ENCODE assay signal across 1 cellular context in the genomic region with DNA sequence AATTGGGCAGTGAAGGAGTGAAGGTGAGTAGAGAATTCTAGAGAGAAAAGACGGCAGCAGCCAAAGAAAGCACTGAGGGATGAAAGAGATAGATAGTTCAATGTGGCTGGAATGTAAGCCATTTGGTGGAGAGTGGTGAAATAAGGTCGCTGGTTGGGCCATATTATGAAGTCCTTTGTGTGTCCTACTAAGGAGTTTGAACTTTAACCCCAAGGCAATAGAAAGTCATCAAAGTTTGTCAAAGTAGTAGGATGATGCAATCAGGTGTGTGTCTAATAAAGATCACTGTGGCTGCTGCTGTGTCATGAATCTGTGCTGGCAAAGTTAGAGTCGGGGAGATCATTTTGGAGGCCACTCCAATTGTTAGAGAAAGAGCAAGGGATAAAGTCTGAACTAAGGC.
A peak's percentile ranks its signal among the peaks of the same experiment; 100 is the strongest.
TF ChIP-seq lines count a peak whose summit lies in the region.

No MANE protein-coding gene starts in this region.

TF ChIP-seq in K562, 482 proteins besides CTCF, POLR2A, EP300 and RAD21 (continued from another document and continues in another):
- TF ChIP-seq, protein P1, sequence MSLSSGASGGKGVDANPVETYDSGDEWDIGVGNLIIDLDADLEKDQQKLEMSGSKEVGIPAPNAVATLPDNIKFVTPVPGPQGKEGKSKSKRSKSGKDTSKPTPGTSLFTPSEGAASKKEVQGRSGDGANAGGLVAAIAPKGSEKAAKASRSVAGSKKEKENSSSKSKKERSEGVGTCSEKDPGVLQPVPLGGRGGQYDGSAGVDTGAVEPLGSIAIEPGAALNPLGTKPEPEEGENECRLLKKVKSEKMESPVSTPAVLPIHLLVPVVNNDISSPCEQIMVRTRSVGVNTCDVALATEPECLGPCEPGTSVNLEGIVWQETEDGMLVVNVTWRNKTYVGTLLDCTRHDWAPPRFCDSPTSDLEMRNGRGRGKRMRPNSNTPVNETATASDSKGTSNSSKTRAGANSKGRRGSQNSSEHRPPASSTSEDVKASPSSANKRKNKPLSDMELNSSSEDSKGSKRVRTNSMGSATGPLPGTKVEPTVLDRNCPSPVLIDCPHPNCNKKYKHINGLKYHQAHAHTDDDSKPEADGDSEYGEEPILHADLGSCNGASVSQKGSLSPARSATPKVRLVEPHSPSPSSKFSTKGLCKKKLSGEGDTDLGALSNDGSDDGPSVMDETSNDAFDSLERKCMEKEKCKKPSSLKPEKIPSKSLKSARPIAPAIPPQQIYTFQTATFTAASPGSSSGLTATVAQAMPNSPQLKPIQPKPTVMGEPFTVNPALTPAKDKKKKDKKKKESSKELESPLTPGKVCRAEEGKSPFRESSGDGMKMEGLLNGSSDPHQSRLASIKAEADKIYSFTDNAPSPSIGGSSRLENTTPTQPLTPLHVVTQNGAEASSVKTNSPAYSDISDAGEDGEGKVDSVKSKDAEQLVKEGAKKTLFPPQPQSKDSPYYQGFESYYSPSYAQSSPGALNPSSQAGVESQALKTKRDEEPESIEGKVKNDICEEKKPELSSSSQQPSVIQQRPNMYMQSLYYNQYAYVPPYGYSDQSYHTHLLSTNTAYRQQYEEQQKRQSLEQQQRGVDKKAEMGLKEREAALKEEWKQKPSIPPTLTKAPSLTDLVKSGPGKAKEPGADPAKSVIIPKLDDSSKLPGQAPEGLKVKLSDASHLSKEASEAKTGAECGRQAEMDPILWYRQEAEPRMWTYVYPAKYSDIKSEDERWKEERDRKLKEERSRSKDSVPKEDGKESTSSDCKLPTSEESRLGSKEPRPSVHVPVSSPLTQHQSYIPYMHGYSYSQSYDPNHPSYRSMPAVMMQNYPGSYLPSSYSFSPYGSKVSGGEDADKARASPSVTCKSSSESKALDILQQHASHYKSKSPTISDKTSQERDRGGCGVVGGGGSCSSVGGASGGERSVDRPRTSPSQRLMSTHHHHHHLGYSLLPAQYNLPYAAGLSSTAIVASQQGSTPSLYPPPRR (CRISPR knock-in tag; IDR thresholded peaks at IDR 0.05; ENCODE audit: borderline replicate concordance), result no peak
- TF ChIP-seq, protein P2, sequence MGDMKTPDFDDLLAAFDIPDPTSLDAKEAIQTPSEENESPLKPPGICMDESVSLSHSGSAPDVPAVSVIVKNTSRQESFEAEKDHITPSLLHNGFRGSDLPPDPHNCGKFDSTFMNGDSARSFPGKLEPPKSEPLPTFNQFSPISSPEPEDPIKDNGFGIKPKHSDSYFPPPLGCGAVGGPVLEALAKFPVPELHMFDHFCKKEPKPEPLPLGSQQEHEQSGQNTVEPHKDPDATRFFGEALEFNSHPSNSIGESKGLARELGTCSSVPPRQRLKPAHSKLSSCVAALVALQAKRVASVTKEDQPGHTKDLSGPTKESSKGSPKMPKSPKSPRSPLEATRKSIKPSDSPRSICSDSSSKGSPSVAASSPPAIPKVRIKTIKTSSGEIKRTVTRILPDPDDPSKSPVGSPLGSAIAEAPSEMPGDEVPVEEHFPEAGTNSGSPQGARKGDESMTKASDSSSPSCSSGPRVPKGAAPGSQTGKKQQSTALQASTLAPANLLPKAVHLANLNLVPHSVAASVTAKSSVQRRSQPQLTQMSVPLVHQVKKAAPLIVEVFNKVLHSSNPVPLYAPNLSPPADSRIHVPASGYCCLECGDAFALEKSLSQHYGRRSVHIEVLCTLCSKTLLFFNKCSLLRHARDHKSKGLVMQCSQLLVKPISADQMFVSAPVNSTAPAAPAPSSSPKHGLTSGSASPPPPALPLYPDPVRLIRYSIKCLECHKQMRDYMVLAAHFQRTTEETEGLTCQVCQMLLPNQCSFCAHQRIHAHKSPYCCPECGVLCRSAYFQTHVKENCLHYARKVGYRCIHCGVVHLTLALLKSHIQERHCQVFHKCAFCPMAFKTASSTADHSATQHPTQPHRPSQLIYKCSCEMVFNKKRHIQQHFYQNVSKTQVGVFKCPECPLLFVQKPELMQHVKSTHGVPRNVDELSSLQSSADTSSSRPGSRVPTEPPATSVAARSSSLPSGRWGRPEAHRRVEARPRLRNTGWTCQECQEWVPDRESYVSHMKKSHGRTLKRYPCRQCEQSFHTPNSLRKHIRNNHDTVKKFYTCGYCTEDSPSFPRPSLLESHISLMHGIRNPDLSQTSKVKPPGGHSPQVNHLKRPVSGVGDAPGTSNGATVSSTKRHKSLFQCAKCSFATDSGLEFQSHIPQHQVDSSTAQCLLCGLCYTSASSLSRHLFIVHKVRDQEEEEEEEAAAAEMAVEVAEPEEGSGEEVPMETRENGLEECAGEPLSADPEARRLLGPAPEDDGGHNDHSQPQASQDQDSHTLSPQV (IDR thresholded peaks at IDR 0.05), result no peak
- TF ChIP-seq, protein P3, sequence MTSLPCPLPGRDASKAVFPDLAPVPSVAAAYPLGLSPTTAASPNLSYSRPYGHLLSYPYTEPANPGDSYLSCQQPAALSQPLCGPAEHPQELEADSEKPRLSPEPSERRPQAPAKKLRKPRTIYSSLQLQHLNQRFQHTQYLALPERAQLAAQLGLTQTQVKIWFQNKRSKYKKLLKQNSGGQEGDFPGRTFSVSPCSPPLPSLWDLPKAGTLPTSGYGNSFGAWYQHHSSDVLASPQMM (CRISPR knock-in tag; IDR thresholded peaks at IDR 0.05), result no peak
- TF ChIP-seq NFXL1 (CRISPR knock-in tag; IDR thresholded peaks at IDR 0.05), result no peak
- TF ChIP-seq, protein P4, sequence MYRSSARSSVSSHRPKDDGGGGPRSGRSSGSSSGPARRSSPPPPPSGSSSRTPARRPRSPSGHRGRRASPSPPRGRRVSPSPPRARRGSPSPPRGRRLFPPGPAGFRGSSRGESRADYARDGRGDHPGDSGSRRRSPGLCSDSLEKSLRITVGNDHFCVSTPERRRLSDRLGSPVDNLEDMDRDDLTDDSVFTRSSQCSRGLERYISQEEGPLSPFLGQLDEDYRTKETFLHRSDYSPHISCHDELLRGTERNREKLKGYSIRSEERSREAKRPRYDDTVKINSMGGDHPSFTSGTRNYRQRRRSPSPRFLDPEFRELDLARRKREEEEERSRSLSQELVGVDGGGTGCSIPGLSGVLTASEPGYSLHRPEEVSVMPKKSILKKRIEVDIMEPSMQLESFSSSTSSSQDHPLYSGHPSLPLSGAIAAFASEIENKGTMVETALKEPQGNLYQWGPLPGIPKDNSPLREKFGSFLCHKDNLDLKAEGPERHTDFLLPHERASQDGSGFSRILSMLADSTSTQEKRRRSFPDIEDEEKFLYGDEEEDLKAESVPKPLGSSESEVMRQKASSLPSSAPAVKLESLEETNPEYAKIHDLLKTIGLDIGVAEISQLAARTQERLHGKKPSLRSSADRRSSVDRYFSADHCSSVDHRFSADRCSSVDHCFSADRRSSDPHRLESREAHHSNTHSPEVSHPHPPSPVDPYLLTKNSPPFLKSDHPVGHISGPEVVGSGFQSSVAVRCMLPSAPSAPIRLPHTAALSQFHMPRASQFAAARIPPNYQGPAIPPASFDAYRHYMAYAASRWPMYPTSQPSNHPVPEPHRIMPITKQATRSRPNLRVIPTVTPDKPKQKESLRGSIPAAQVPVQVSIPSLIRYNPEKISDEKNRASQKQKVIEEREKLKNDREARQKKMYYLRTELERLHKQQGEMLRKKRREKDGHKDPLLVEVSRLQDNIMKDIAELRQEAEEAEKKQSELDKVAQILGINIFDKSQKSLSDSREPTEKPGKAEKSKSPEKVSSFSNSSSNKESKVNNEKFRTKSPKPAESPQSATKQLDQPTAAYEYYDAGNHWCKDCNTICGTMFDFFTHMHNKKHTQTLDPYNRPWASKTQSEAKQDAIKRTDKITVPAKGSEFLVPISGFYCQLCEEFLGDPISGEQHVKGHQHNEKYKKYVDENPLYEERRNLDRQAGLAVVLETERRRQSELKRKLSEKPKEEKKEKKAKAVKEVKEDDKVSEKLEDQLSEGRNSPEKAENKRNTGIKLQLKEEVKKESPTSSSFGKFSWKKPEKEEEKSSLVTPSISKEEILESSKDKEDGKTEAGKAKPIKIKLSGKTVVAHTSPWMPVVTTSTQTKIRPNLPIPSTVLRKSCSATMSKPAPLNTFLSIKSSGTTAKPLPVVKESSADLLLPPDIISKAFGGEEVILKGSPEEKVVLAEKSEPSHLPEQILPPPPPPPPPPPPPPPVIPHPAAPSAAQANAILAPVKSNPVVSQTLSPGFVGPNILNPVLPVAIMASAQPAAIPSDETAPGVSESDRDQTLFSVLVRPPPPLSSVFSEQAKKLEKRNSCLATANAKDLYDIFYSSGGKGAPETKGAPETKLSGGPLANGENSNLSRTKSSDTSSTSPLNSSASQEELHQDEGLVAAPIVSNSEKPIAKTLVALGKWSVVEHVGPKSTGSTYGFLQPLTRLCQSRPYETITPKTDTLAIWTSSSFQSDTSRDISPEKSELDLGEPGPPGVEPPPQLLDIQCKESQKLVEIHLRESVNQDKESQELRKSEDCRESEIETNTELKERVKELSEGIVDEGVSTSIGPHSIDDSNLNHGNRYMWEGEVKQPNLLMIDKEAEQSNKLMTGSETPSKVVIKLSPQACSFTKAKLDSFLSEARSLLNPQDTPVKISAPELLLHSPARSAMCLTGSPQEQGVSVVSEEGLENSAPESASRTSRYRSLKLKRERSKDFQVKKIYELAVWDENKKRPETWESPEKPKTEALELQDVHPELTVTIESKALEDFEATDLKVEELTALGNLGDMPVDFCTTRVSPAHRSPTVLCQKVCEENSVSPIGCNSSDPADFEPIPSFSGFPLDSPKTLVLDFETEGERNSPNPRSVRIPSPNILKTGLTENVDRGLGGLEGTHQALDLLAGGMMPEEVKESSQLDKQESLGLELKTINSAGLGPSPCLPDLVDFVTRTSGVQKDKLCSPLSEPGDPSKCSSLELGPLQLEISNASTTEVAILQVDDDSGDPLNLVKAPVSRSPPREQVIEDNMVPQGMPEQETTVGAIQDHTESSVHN (IDR thresholded peaks at IDR 0.05; ENCODE audit: borderline replicate concordance in 1 of 2, low read depth in 1 of 2), result no peak
- no peak for TF ChIP-seq ZNF347 (CRISPR knock-in tag; IDR thresholded peaks at IDR 0.05; ENCODE audit: low read depth)
- no peak for TF ChIP-seq SIX5 (IDR thresholded peaks at IDR 0.05; ENCODE audit: borderline replicate concordance in 1 of 2, insufficient read depth in 1 of 2, low read depth in 1 of 2, low read length in 2 of 2)
- no peak for TF ChIP-seq PML (IDR thresholded peaks at IDR 0.05; ENCODE audit: low read length)
- TF ChIP-seq ZNF124 (CRISPR knock-in tag; IDR thresholded peaks at IDR 0.05), result no peak
- no peak for TF ChIP-seq BMI1 (IDR thresholded peaks at IDR 0.05; ENCODE audit: low read length)
- no peak for TF ChIP-seq SMARCC2 (IDR thresholded peaks at IDR 0.05; ENCODE audit: low read depth)
- no peak for TF ChIP-seq EHMT2 (IDR thresholded peaks at IDR 0.05)
- TF ChIP-seq SPI1 (IDR thresholded peaks at IDR 0.05; ENCODE audit: borderline replicate concordance, low read depth, low read length), result no peak
- no peak for TF ChIP-seq HMG20B (CRISPR knock-in tag; IDR thresholded peaks at IDR 0.05)
- TF ChIP-seq KLF13 (tag; IDR thresholded peaks at IDR 0.05; ENCODE audit: borderline replicate concordance, low read depth), result no peak
- TF ChIP-seq TSC22D4 (tag; IDR thresholded peaks at IDR 0.05), result no peak
- TF ChIP-seq JUND (IDR thresholded peaks at IDR 0.05; ENCODE audit: borderline replicate concordance, low read depth, low read length), result peak; percentile 83
- TF ChIP-seq JUND (tag; IDR thresholded peaks at IDR 0.05; ENCODE audit: borderline replicate concordance, low read depth, low read length), result peak; percentile 64; the same call in 1 of the 3 replicates
- TF ChIP-seq, protein P5, sequence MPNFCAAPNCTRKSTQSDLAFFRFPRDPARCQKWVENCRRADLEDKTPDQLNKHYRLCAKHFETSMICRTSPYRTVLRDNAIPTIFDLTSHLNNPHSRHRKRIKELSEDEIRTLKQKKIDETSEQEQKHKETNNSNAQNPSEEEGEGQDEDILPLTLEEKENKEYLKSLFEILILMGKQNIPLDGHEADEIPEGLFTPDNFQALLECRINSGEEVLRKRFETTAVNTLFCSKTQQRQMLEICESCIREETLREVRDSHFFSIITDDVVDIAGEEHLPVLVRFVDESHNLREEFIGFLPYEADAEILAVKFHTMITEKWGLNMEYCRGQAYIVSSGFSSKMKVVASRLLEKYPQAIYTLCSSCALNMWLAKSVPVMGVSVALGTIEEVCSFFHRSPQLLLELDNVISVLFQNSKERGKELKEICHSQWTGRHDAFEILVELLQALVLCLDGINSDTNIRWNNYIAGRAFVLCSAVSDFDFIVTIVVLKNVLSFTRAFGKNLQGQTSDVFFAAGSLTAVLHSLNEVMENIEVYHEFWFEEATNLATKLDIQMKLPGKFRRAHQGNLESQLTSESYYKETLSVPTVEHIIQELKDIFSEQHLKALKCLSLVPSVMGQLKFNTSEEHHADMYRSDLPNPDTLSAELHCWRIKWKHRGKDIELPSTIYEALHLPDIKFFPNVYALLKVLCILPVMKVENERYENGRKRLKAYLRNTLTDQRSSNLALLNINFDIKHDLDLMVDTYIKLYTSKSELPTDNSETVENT (CRISPR knock-in tag; IDR thresholded peaks at IDR 0.05), result no peak
- peak; percentile 57; the same call in 1 of the 2 replicates for TF ChIP-seq ZEB2 (IDR thresholded peaks at IDR 0.05)
- TF ChIP-seq, protein P6, sequence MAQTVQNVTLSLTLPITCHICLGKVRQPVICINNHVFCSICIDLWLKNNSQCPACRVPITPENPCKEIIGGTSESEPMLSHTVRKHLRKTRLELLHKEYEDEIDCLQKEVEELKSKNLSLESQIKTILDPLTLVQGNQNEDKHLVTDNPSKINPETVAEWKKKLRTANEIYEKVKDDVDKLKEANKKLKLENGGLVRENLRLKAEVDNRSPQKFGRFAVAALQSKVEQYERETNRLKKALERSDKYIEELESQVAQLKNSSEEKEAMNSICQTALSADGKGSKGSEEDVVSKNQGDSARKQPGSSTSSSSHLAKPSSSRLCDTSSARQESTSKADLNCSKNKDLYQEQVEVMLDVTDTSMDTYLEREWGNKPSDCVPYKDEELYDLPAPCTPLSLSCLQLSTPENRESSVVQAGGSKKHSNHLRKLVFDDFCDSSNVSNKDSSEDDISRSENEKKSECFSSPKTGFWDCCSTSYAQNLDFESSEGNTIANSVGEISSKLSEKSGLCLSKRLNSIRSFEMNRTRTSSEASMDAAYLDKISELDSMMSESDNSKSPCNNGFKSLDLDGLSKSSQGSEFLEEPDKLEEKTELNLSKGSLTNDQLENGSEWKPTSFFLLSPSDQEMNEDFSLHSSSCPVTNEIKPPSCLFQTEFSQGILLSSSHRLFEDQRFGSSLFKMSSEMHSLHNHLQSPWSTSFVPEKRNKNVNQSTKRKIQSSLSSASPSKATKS (CRISPR knock-in tag; IDR thresholded peaks at IDR 0.05), result no peak
- no peak for TF ChIP-seq TOE1 (IDR thresholded peaks at IDR 0.05; ENCODE audit: borderline replicate concordance)
- no peak for TF ChIP-seq TOE1 (CRISPR knock-in tag; IDR thresholded peaks at IDR 0.05; ENCODE audit: borderline replicate concordance, low read depth)
- TF ChIP-seq EP400 (IDR thresholded peaks at IDR 0.05), result peak; percentile 42
- TF ChIP-seq KLF1 (tag; IDR thresholded peaks at IDR 0.05), result no peak
- no peak for TF ChIP-seq DIDO1 (tag; IDR thresholded peaks at IDR 0.05; ENCODE audit: low read depth)
- no peak for TF ChIP-seq ZBED1 (IDR thresholded peaks at IDR 0.05)
- TF ChIP-seq POLR2G (IDR thresholded peaks at IDR 0.05; ENCODE audit: low read depth, low read length), result no peak
- TF ChIP-seq ZNF644 (tag; IDR thresholded peaks at IDR 0.05; ENCODE audit: low read depth), result no peak
- TF ChIP-seq NCOA6 (IDR thresholded peaks at IDR 0.05), result no peak
- peak; percentile 86 for TF ChIP-seq ATF7 (IDR thresholded peaks at IDR 0.05)
- TF ChIP-seq ZNF830 (CRISPR knock-in tag; IDR thresholded peaks at IDR 0.05), result no peak
- TF ChIP-seq ZNF282 (CRISPR knock-in tag; IDR thresholded peaks at IDR 0.05), result no peak
- no peak for TF ChIP-seq ARID2 (IDR thresholded peaks at IDR 0.05)
- no peak for TF ChIP-seq ZNF133 (CRISPR knock-in tag; IDR thresholded peaks at IDR 0.05)
- no peak for TF ChIP-seq CBX1 (IDR thresholded peaks at IDR 0.05; ENCODE audit: low read depth)
- no peak for TF ChIP-seq SP2 (IDR thresholded peaks at IDR 0.05; ENCODE audit: extremely low read depth, low read depth, low read length, poor library complexity, severe bottlenecking)
- no peak for TF ChIP-seq FOXK2 (conservative IDR thresholded peaks at IDR 0.05 in 1 of 2, IDR thresholded peaks at IDR 0.05 in 1 of 2; ENCODE audit: low read depth in 2 of 2)
- TF ChIP-seq POLR2AphosphoS5 (IDR thresholded peaks at IDR 0.05; ENCODE audit: control insufficient read depth, insufficient read depth, low read depth, low read length), result no peak
